16 cellular contexts compared by ENCODE assay signal in genomic region chr1:31570906-31571305, GRCh38. TPM values are rescaled to one million over a fixed set of nuclear protein-coding genes. Genes with fewer than 3 reads are reported as not detected.
DNase-seq lines count a peak whose midpoint lies in the region; ATAC-seq and TF ChIP-seq lines count a peak whose summit lies in the region.
"Had no signal": no experiment of that assay in that cellular context is flagged by ENCODE, and none has a peak within 500 bp of the region (broad histone marks: within the 10 kb centered on the region; RNA-seq: fewer than 3 reads in every experiment).

No MANE protein-coding gene starts in this region.

- H3K79me1 ChIP-seq in mesenchymal stem cell (replicated peaks; ENCODE audit: low read length, poor library complexity, severe bottlenecking): no peaks in the 10 kb centered on the region

- H3K14ac ChIP-seq in mesenchymal stem cell (ENCODE audit: low read length in 2 of 2): no peak overlapping the region

- H2AK5ac ChIP-seq in mesenchymal stem cell (ENCODE audit: low read length, severe bottlenecking): no peak overlapping the region

- H3K4ac ChIP-seq in mesenchymal stem cell (ENCODE audit: low read depth in 1 of 2, low read length in 2 of 2): no peak overlapping the region

- H3K23ac ChIP-seq in mesenchymal stem cell (ENCODE audit: low read length in 2 of 2): no peak overlapping the region

- no peak for ATAC-seq in HG02981 (IDR thresholded peaks at IDR 0.05; ENCODE audit: unreplicated experiment)
- ATAC-seq: PC-3, Right ventricle myocardium inferior had no signal

- no peak overlapping the region for H3K9ac ChIP-seq in mesenchymal stem cell (ENCODE audit: low read length)
- H3K9ac ChIP-seq: SK-N-SH had no signal

- no peaks in the 10 kb centered on the region for H3K36me3 ChIP-seq in mesenchymal stem cell (ENCODE audit: control insufficient read depth in 1 of 2, insufficient read depth in 2 of 2, low read depth in 1 of 2, low read length in 2 of 2)
- H3K36me3 ChIP-seq in tibial artery: no peaks in the 10 kb centered on the region
- no peaks in the 10 kb centered on the region for H3K36me3 ChIP-seq in osteoblast (ENCODE audit: insufficient read depth, low read length)

- H3K79me2 ChIP-seq in osteoblast (ENCODE audit: insufficient read depth, low read length): no peaks in the 10 kb centered on the region

- H2BK15ac ChIP-seq in mesenchymal stem cell (ENCODE audit: low read depth, poor library complexity, severe bottlenecking): no peak overlapping the region

- no peaks in the 10 kb centered on the region for H3K27me3 ChIP-seq in mesenchymal stem cell (ENCODE audit: control insufficient read depth in 1 of 2, insufficient read depth in 1 of 2, low read length in 2 of 2)
- no peaks in the 10 kb centered on the region for H3K27me3 ChIP-seq in tibial artery
- H3K27me3 ChIP-seq in osteoblast (ENCODE audit: insufficient read depth, low read length): no peaks in the 10 kb centered on the region

- H2BK5ac ChIP-seq in mesenchymal stem cell (ENCODE audit: low read depth, low read length, poor library complexity, severe bottlenecking): no peak overlapping the region

- H2BK120ac ChIP-seq in mesenchymal stem cell (ENCODE audit: low read depth, low read length): no peak overlapping the region

- no peaks in the 10 kb centered on the region for H3K9me3 ChIP-seq in mesenchymal stem cell (ENCODE audit: control insufficient read depth, low read length)
- H3K9me3 ChIP-seq in tibial artery: no peaks in the 10 kb centered on the region
- H3K9me3 ChIP-seq in osteoblast (ENCODE audit: low read depth, low read length): no peaks in the 10 kb centered on the region
- H3K9me3 ChIP-seq: SK-N-SH had no signal

- H3K4me2 ChIP-seq in mesenchymal stem cell (ENCODE audit: low read length, poor library complexity, severe bottlenecking) (no peak overlapping the region), osteoblast (ENCODE audit: insufficient read depth, low read length) (no peak overlapping the region)
- H3K4me2 ChIP-seq: SK-N-SH had no signal

- H3K27ac ChIP-seq in mesenchymal stem cell (ENCODE audit: low read length, poor library complexity, severe bottlenecking) (no peak overlapping the region), tibial artery (peak overlapping the region; percentile 87 to 91), osteoblast (ENCODE audit: low read depth, low read length) (no peak overlapping the region)

- no peak overlapping the region for H2BK12ac ChIP-seq in mesenchymal stem cell (ENCODE audit: low read length in 2 of 2)

- peak; percentile 35 for DNase-seq in ELR (ENCODE audit: low read depth)
- DNase-seq in amniotic epithelial cell (ENCODE audit: low read depth): peak; percentile 37
- DNase-seq in mesenchymal stem cell: peak; percentile 39
- DNase-seq in tibial artery: no peak
- no peak for DNase-seq in osteoblast (ENCODE audit: insufficient read length, low spot score, missing footprints)
- DNase-seq in ecto neural progenitor cell (ENCODE audit: low spot score): no peak
- DNase-seq: C1 segment of cervical spinal cord; NCI-H1436 treated with DMSO at 0.1 percent for 48 hours; NCI-H69; NK-92 treated with Interleukin-12 subunit alpha and Interleukin-12 subunit beta, amount 100 ng/mL, for 24 hours; PC-3; SK-N-SH; T-helper 1 cell had no signal

- H4K20me1 ChIP-seq in osteoblast (ENCODE audit: insufficient read depth, low read length): no peaks in the 10 kb centered on the region

- H4K91ac ChIP-seq in mesenchymal stem cell (ENCODE audit: low read length): no peak overlapping the region

- H3K4me3 ChIP-seq in mesenchymal stem cell (ENCODE audit: insufficient read depth in 1 of 2, low read depth in 1 of 2, low read length in 2 of 2) (no peak overlapping the region), tibial artery (no peak overlapping the region), osteoblast (ENCODE audit: insufficient read depth, low read length) (no peak overlapping the region)

- TF ChIP-seq CTCF in tibial artery (IDR thresholded peaks at IDR 0.05) (no peak), osteoblast (IDR thresholded peaks at IDR 0.05; ENCODE audit: extremely low read depth, low read depth, low read length) (no peak)

- H3K4me1 ChIP-seq in mesenchymal stem cell (ENCODE audit: control insufficient read depth, insufficient read depth, low read depth, low read length) (peaks cover 43% of the 10 kb centered on the region), tibial artery (peaks cover 0 to 85% (median 67%) of the 10 kb centered on the region in 4 donors), osteoblast (ENCODE audit: insufficient read depth, low read length) (peaks cover 53% of the 10 kb centered on the region)

- H4K8ac ChIP-seq in mesenchymal stem cell (ENCODE audit: low read length): no peak overlapping the region

- WGBS in mesenchymal stem cell: 67% methylated on average over 1 of the region's 1 CpG

- intact Hi-C loops in tibial artery (cut with DNase I; ENCODE audit: low total_unique reads): no loop called here

- H3K18ac ChIP-seq in mesenchymal stem cell (ENCODE audit: low read depth in 1 of 2, low read length in 2 of 2): no peak overlapping the region

- H2AFZ ChIP-seq in mesenchymal stem cell (ENCODE audit: low read depth, low read length) (no peak overlapping the region), osteoblast (ENCODE audit: low read length) (no peak overlapping the region)

RNA-seq across cellular contexts. Expression of gene TINAGL1, which starts 5.4 kb away (rescaled TPM):
- 0.47 TPM for polyA plus RNA-seq in mesenchymal stem cell (2013, experiment 1 of 2)
- 0.47 TPM for polyA plus RNA-seq in mesenchymal stem cell (2013, experiment 2 of 2)
- total RNA-seq in osteoblast: 31.5 and 50.3 TPM in 2 replicates
- polyA plus RNA-seq: SK-N-SH had no signal

RNA-seq across cellular contexts. Expression of gene HCRTR1, which starts 46.6 kb away (rescaled TPM):
- polyA plus RNA-seq in mesenchymal stem cell (2013, experiment 1 of 2): not detected
- not detected for polyA plus RNA-seq in mesenchymal stem cell (2013, experiment 2 of 2)
- total RNA-seq in osteoblast: not detected in 2 replicates
- total RNA-seq: PC-3 had no signal
- polyA plus RNA-seq: AG04450 had no signal

Comparison
In these comparisons a context has a peak if more than half of its experiments do, and no peak if none do; other contexts are left out.
1. DNase-seq: peak in ELR (single experiment), amniotic epithelial cell (single experiment) and mesenchymal stem cell (single experiment); none in tibial artery (0 of 2), osteoblast (single experiment) and ecto neural progenitor cell (single experiment).
2. H3K27ac ChIP-seq: peak in tibial artery (2 of 2); none in mesenchymal stem cell (single experiment) and osteoblast (single experiment).